18 cellular contexts compared by ENCODE assay signal in the genomic region with DNA sequence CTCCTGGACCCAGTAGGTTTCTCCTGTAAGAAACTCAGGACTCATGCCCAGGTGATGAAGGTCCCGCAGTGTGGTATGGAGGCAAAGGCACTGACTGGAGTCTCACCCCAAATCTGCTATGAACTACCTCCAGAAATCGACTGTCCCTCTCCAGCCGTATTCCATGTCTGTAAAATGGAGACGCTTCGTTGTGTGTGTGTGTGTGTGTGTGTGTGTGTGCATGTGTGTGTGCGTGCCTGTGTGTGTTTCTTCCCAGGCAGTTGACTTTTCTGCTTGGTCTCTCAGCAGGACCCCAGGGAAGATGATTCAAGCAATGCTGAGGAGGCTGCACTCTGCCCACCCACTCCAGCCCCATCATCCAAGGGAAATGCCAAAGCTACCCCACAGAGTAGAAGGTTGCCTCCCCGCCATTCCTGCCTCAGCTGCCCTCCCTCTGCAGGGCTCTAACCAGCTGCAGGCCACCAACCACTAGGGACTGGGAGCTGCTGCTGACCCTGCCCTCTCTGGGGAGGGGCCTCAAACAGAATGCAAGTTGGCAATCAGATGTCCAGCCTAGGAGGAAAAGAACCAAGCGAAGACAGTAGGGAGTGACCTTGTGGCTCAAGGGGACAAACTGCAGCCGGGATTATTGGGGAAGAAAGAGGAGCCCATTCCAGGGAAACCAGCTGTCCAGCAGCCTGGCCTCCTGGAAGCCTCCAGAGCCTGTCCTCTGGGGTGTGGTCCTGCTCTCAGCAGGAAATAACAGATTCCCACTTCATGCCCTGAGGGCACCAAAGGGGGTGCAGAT.
DNase-seq lines count a peak whose midpoint lies in the region; ATAC-seq and TF ChIP-seq lines count a peak whose summit lies in the region.
"Had no signal": no experiment of that assay in that cellular context is flagged by ENCODE, and none has a peak within 500 bp of the region (broad histone marks: within the 10 kb centered on the region; RNA-seq: fewer than 3 reads in every experiment).

No MANE protein-coding gene starts in this region.

- no peaks in the 10 kb centered on the region for H3K36me3 ChIP-seq in BLaER1 treated with 17β-estradiol and CSF1 and Interleukin-3, amounts not matched to agents 10 nM and 100 nM

- H4K20me1 ChIP-seq in BLaER1 treated with 17β-estradiol and CSF1 and Interleukin-3, amounts not matched to agents 10 nM and 100 nM = peaks cover 0 to 42% (median 7%) of the 10 kb centered on the region in 11 experiments; a peak in 15 of 22 replicates

- no peaks in the 10 kb centered on the region for H3K9me3 Mint-ChIP-seq in nephron
- H3K9me3 Mint-ChIP-seq: CD4-positive, alpha-beta T cell; GM23338; IgD-negative memory B cell had no signal

- no peak for TF ChIP-seq CTCF in nephron (IDR thresholded peaks at IDR 0.05; ENCODE audit: unreplicated experiment in 3 of 3)

- H3K27ac ChIP-seq in BLaER1 treated with 17β-estradiol and CSF1 and Interleukin-3, amounts not matched to agents 10 nM and 100 nM = no peak overlapping the region
- H3K27ac ChIP-seq: C4-2B had no signal

- DNase-seq in NCI-H69 (lab: John Stamatoyannopoulos, UW) (peak; percentile 18), AG08395 (ENCODE audit: low spot score) (no peak), NCI-H748 treated with DMSO at 0.1 percent for 48 hours (lab: John Stamatoyannopoulos, UW) (no peak)
- no peak for DNase-seq in stimulated activated CD4-positive, alpha-beta T cell treated with anti-CD3 and anti-CD28 coated beads, Interleukin-2, amount 100 ng/mL, for 24 hours
- DNase-seq: 8988T; Caco-2; CD4-positive, alpha-beta T cell; GDM1; H7 had no signal

- H3K27me3 ChIP-seq in BLaER1 treated with 17β-estradiol and CSF1 and Interleukin-3, amounts not matched to agents 10 nM and 100 nM = peaks cover 29 to 56% (median 44%) of the 10 kb centered on the region in 11 experiments

- no peak overlapping the region for H3K4me3 ChIP-seq in BLaER1 treated with 17β-estradiol and CSF1 and Interleukin-3, amounts not matched to agents 10 nM and 100 nM
- H3K4me3 ChIP-seq: GM23338 had no signal

- no peaks in the 10 kb centered on the region for H3K9me3 ChIP-seq in BLaER1 treated with 17β-estradiol and CSF1 and Interleukin-3, amounts not matched to agents 10 nM and 100 nM (replicated peaks in 1 of 11)
- H3K9me3 ChIP-seq: Caco-2 had no signal

- H3K27ac Mint-ChIP-seq in nephron = peak overlapping the region in 2 of 3 experiments; percentile 22 to 72
- H3K27ac Mint-ChIP-seq: B cell; CD4-positive, alpha-beta T cell; GM23338; IgD-negative memory B cell had no signal

- no peak for ATAC-seq in GM18873 (IDR thresholded peaks at IDR 0.05; ENCODE audit: low FRiP score, unreplicated experiment)
- ATAC-seq: GM23338, HCT116, HepG2 had no signal

- peak overlapping the region in 9 of 11 experiments; percentile 37 to 86 (median 68); a peak in 18 of 22 replicates for H3K4me2 ChIP-seq in BLaER1 treated with 17β-estradiol and CSF1 and Interleukin-3, amounts not matched to agents 10 nM and 100 nM
- H3K4me2 ChIP-seq: GM23338 had no signal

- no peaks in the 10 kb centered on the region for H3K36me3 Mint-ChIP-seq in nephron (ENCODE audit: low read depth)

- peaks cover 7 to 84% (median 63%) of the 10 kb centered on the region in 10 experiments; a peak in 19 of 20 replicates for H3K4me1 ChIP-seq in BLaER1 treated with 17β-estradiol and CSF1 and Interleukin-3, amounts not matched to agents 10 nM and 100 nM

- peak overlapping the region in 1 of 3 experiments; percentile 23 for H3K4me3 Mint-ChIP-seq in nephron
- H3K4me3 Mint-ChIP-seq: B cell; CD4-positive, alpha-beta T cell; GM23338; IgD-negative memory B cell had no signal

- peaks cover 50% of the 10 kb centered on the region for H3K4me1 Mint-ChIP-seq in nephron

- no peak overlapping the region for H3K9ac ChIP-seq in BLaER1 treated with 17β-estradiol and CSF1 and Interleukin-3, amounts not matched to agents 10 nM and 100 nM

- peaks cover 48% of the 10 kb centered on the region for H3K27me3 Mint-ChIP-seq in nephron (ENCODE audit: low read depth)
